20 cellular contexts compared by ENCODE assay signal in the genomic region with DNA sequence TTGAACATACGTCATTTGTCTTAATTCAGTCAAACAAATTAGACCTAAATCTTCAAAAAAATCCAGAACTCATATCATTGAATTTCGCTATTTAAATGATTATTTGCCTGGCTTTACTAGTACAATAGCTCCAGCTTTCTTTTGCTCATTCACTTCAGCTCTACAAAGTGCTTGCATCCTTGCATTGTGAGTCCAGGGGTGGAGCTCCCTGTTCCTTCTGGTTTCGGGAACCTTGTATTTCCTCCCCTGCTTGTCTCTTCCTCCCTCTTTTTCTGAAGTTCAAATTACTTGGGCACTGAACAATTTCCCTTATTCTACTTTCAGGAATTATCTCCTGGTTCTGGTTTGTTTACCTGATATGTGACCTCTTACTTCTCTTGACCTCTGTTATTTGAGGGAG. TPM values are rescaled to one million over a fixed set of nuclear protein-coding genes. Genes with fewer than 3 reads are reported as not detected.
DNase-seq lines count a peak whose midpoint lies in the region; FAIRE-seq and TF ChIP-seq lines count a peak whose summit lies in the region.
"Had no signal": no experiment of that assay in that cellular context is flagged by ENCODE, and none has a peak within 500 bp of the region (broad histone marks: within the 10 kb centered on the region; RNA-seq: fewer than 3 reads in every experiment).

No MANE protein-coding gene starts in this region.

- H3K9ac ChIP-seq in endothelial cell of umbilical vein (replicated peaks; ENCODE audit: extremely low read depth, insufficient read depth, low read length): no peak overlapping the region
- no peak overlapping the region for H3K9ac ChIP-seq in subcutaneous abdominal adipose tissue (ENCODE audit: low read length in 5 of 5)

- in situ Hi-C loops in HAP-1 (cut with MboI; ENCODE audit: low sequenced_read_pairs): no loop called here

- no peaks in the 10 kb centered on the region for H3K79me2 ChIP-seq in endothelial cell of umbilical vein (ENCODE audit: control insufficient read depth, insufficient read depth, low read length)

- H3K27me3 ChIP-seq in HAP-1 (ENCODE audit: low read depth): no peaks in the 10 kb centered on the region
- H3K27me3 ChIP-seq in endothelial cell of umbilical vein (ENCODE audit: control insufficient read depth in 2 of 2, insufficient read depth in 2 of 2, low read length in 2 of 2): no peaks in the 10 kb centered on the region
- no peaks in the 10 kb centered on the region for H3K27me3 ChIP-seq in subcutaneous abdominal adipose tissue (ENCODE audit: control insufficient read depth in 5 of 5, insufficient read depth in 4 of 5, low read length in 5 of 5)
- H3K27me3 ChIP-seq: testis had no signal

- dilution Hi-C loops in endothelial cell of umbilical vein (cut with MboI; ENCODE audit: extremely low pct_ligation_motif_present, low sequenced_read_pairs): no loop called here

- DNase-seq in HAP-1 (ENCODE audit: low spot score in 2 of 2): peak; percentile 14 to 19
- DNase-seq in endothelial cell of umbilical vein (ENCODE audit: low read depth, low spot score): peak; percentile 25
- DNase-seq in SKM-1 (lab: John Stamatoyannopoulos, UW; ENCODE audit: unreplicated experiment): no peak
- no peak for DNase-seq in frontal cortex (ENCODE audit: low spot score in 2 of 2)
- DNase-seq in NCI-H187 (lab: John Stamatoyannopoulos, UW): no peak
- DNase-seq: activated B cell treated with CpG ODN at 0.5 μM for 24 hours; activated CD4-positive, alpha-beta memory T cell treated with anti-CD3 and anti-CD28 coated beads, Interleukin-2, amount 10 ng/mL, durations not matched to agents 7 days and 5 days; activated naive CD4-positive, alpha-beta T cell treated with Interleukin-2 at 50 U/mL for 16 hours; anterior cingulate cortex; effector memory CD8-positive, alpha-beta T cell; GOT3; hippocampal formation; islet precursor cell; NCI-H1417 treated with DMSO at 0.1 percent for 48 hours; NCI-H2171 treated with DMSO at 0.1 percent for 48 hours; SHP77 treated with DMSO at 0.1 percent for 48 hours; T-helper 2 cell; testis had no signal

- H3K27ac ChIP-seq in endothelial cell of umbilical vein (ENCODE audit: insufficient read depth, low read depth, low read length) (peak overlapping the region; percentile 59), mesodermal cell (ENCODE audit: low read depth, low read length, severe bottlenecking) (peak overlapping the region; percentile 4), subcutaneous abdominal adipose tissue (ENCODE audit: low read depth, low read length) (peak overlapping the region; percentile 2)
- H3K27ac ChIP-seq: testis had no signal

- H3K9me3 ChIP-seq in HAP-1: no peaks in the 10 kb centered on the region
- H3K9me3 ChIP-seq in endothelial cell of umbilical vein (replicated peaks; ENCODE audit: control insufficient read depth, insufficient read depth, low read length): no peaks in the 10 kb centered on the region
- H3K9me3 ChIP-seq in mesodermal cell (ENCODE audit: control insufficient read depth, low read length): no peaks in the 10 kb centered on the region
- no peaks in the 10 kb centered on the region for H3K9me3 ChIP-seq in subcutaneous abdominal adipose tissue (ENCODE audit: control insufficient read depth in 5 of 5, low read length in 5 of 5)
- H3K9me3 ChIP-seq: testis had no signal

- CTCF ChIA-PET in endothelial cell of umbilical vein (lab: Charles Lee): interaction anchor here (0.9 to 3.0 kb wide), 7 partner anchors 10 to 356 kb away, joined by 3 to 32 read pairs (median 4); no protein-coding TSS in a partner anchor

- peak overlapping the region; percentile 29 for H2AFZ ChIP-seq in endothelial cell of umbilical vein (ENCODE audit: low read depth, low read length)

- peaks cover 13% of the 10 kb centered on the region for H3K4me1 ChIP-seq in HAP-1
- peaks cover 16% of the 10 kb centered on the region for H3K4me1 ChIP-seq in endothelial cell of umbilical vein (ENCODE audit: control insufficient read depth, extremely low read depth, insufficient read depth, low read length)
- H3K4me1 ChIP-seq in mesodermal cell (ENCODE audit: control insufficient read depth, insufficient read depth, low read length, poor library complexity, severe bottlenecking): no peaks in the 10 kb centered on the region
- H3K4me1 ChIP-seq in subcutaneous abdominal adipose tissue (ENCODE audit: control insufficient read depth in 5 of 5, insufficient read depth in 5 of 5, low read length in 5 of 5): peaks cover 0 to 18% (median 10%) of the 10 kb centered on the region in 5 donors
- H3K4me1 ChIP-seq: testis had no signal

- H4K20me1 ChIP-seq in endothelial cell of umbilical vein (replicated peaks; ENCODE audit: control insufficient read depth, extremely low read depth, insufficient read depth, low read length): no peaks in the 10 kb centered on the region

- 85 to 94% methylated on average over 2 of the region's 3 CpGs for WGBS in mesodermal cell (ENCODE audit: insufficient coverage in 2 of 2), 2 experiments

- BruUV-seq in endothelial cell of umbilical vein (replicated peaks; lab: Mats Ljungman, UMichigan): no TSS peak

- POLR2A ChIA-PET in endothelial cell of umbilical vein (lab: Charles Lee): interaction anchor here (0.8 to 1.0 kb wide), 2 partner anchors 58 kb away, joined by 4 to 6 read pairs; a partner anchor contains a TSS

- H3K36me3 ChIP-seq in HAP-1 (replicated peaks): no peaks in the 10 kb centered on the region
- H3K36me3 ChIP-seq in endothelial cell of umbilical vein (ENCODE audit: control insufficient read depth in 2 of 2, extremely low read depth in 1 of 2, insufficient read depth in 2 of 2, low read length in 2 of 2): no peaks in the 10 kb centered on the region
- H3K36me3 ChIP-seq in mesodermal cell (ENCODE audit: control insufficient read depth, insufficient read depth, low read length): no peaks in the 10 kb centered on the region
- H3K36me3 ChIP-seq in subcutaneous abdominal adipose tissue (ENCODE audit: control insufficient read depth in 5 of 5, insufficient read depth in 5 of 5, low read length in 5 of 5): no peaks in the 10 kb centered on the region

- FAIRE-seq in endothelial cell of umbilical vein (lab: Jason Lieb, UNC) (no peak), frontal cortex (lab: Jason Lieb, UNC) (no peak)

- H3K9me1 ChIP-seq in endothelial cell of umbilical vein (replicated peaks; ENCODE audit: control insufficient read depth, extremely low read depth, insufficient read depth, low read length): no peaks in the 10 kb centered on the region

- TF ChIP-seq CTCF in endothelial cell of umbilical vein (IDR thresholded peaks at IDR 0.05; ENCODE audit: extremely low read depth in 1 of 2, insufficient read depth in 1 of 2, low read depth in 1 of 2, low read length in 2 of 2): no peak

- no peak overlapping the region for H3K4me3 ChIP-seq in HAP-1
- H3K4me3 ChIP-seq in endothelial cell of umbilical vein (replicated peaks in 1 of 3; ENCODE audit: insufficient read depth in 1 of 3, low read depth in 1 of 3, low read length in 3 of 3): no peak overlapping the region
- H3K4me3 ChIP-seq in mesodermal cell (ENCODE audit: extremely low read depth, insufficient read depth, low read length, poor library complexity, severe bottlenecking): no peak overlapping the region
- no peak overlapping the region for H3K4me3 ChIP-seq in subcutaneous abdominal adipose tissue (ENCODE audit: low read depth in 1 of 5, low read length in 5 of 5)
- H3K4me3 ChIP-seq: testis had no signal

- peak overlapping the region; percentile 91 for H3K4me2 ChIP-seq in endothelial cell of umbilical vein (ENCODE audit: insufficient read depth, low read length)

- no peak for TF ChIP-seq POLR2A in endothelial cell of umbilical vein (IDR thresholded peaks at IDR 0.05; ENCODE audit: low read depth, low read length)

- intact Hi-C loops in endothelial cell of umbilical vein (cut with micrococcal nuclease): loop anchor here (2.0 to 10.0 kb wide), 2 partner anchors 60 to 886 kb away; a partner anchor contains a TSS

TF ChIP-seq in endothelial cell of umbilical vein, 7 proteins besides CTCF, POLR2A, EP300 and RAD21:
- TF ChIP-seq FOS (IDR thresholded peaks at IDR 0.05; ENCODE audit: borderline replicate concordance, insufficient read depth, low read length) (no peak), JUN (IDR thresholded peaks at IDR 0.05; ENCODE audit: borderline replicate concordance, insufficient read depth, insufficient read length, low read depth) (no peak), GATA2 (IDR thresholded peaks at IDR 0.05; ENCODE audit: insufficient read depth, insufficient read length, low read depth, low read length) (no peak), POLR2AphosphoS5 (IDR thresholded peaks at IDR 0.05; ENCODE audit: insufficient read depth, low read depth, low read length) (no peak), MYC (IDR thresholded peaks at IDR 0.05; ENCODE audit: low read depth, low read length) (no peak), EZH2 (IDR thresholded peaks at IDR 0.05; ENCODE audit: borderline replicate concordance, low read depth, low read length, severe bottlenecking) (no peak)
- TF ChIP-seq, protein P1, sequence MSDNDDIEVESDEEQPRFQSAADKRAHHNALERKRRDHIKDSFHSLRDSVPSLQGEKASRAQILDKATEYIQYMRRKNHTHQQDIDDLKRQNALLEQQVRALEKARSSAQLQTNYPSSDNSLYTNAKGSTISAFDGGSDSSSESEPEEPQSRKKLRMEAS (IDR thresholded peaks at IDR 0.05; ENCODE audit: insufficient read depth, insufficient read length): no peak

RNA-seq across cellular contexts. Expression of a gene that starts 58.1 kb away (rescaled TPM):
- total RNA-seq in endothelial cell of umbilical vein (32.5 and 46.4 TPM in 2 replicates), frontal cortex (56.3 TPM)
- 2.7 and 3.8 TPM in 2 replicates for polyA plus RNA-seq in endothelial cell of umbilical vein
- polyA plus RNA-seq in endothelial cell of umbilical vein (2011; cell fraction: cytosol; rRNA removed): 3.9 and 4.2 TPM in 2 replicates
- polyA plus RNA-seq in endothelial cell of umbilical vein (2011; cell fraction: nucleus; rRNA removed): 8.3 and 11.5 TPM in 2 replicates
- 5.8 and 19.3 TPM in 2 replicates for polyA plus RNA-seq in endothelial cell of umbilical vein (2012)
- polyA minus RNA-seq in endothelial cell of umbilical vein: 18.6 and 18.8 TPM in 2 replicates
- polyA minus RNA-seq in endothelial cell of umbilical vein (2011; cell fraction: cytosol; rRNA and poly(A)+ RNA removed): 12.0 TPM
- polyA minus RNA-seq in endothelial cell of umbilical vein (2011; cell fraction: nucleus; rRNA and poly(A)+ RNA removed): 23.2 and 27.4 TPM in 2 replicates
- 17.7 TPM for polyA plus RNA-seq in mesodermal cell (2013, experiment 1 of 2)
- 21.2 TPM for polyA plus RNA-seq in mesodermal cell (2013, experiment 2 of 2)
- total RNA-seq: activated B cell treated with CpG ODN at 0.5 μM for 24 hours; activated CD4-positive, alpha-beta memory T cell treated with anti-CD3 and anti-CD28 coated beads, Interleukin-2, amount 10 ng/mL, durations not matched to agents 7 days and 5 days had no signal

Comparison
In these comparisons a context has a peak if more than half of its experiments do, and no peak if none do; other contexts are left out.
1. DNase-seq: peak in HAP-1 (2 of 2) and endothelial cell of umbilical vein (single experiment); none in SKM-1 (single experiment), frontal cortex (0 of 2) and NCI-H187 (0 of 2).
2. H3K27ac ChIP-seq: peak in every context shown above with its lines; median percentile 59 in endothelial cell of umbilical vein; 4 in mesodermal cell; 2 in subcutaneous abdominal adipose tissue.